ENCODE assay signal across 21 cellular contexts in genomic region chr1:32399853-32400252, GRCh38. TPM values are rescaled to one million over a fixed set of nuclear protein-coding genes. Genes with fewer than 3 reads are reported as not detected.
A peak's percentile ranks its signal among the peaks of the same experiment; 100 is the strongest.
DNase-seq lines count a peak whose midpoint lies in the region; ATAC-seq and TF ChIP-seq lines count a peak whose summit lies in the region.
"Had no signal": no experiment of that assay in that cellular context is flagged by ENCODE, and none has a peak within 500 bp of the region (broad histone marks: within the 10 kb centered on the region; RNA-seq: fewer than 3 reads in every experiment).

No MANE protein-coding gene starts in this region.

- no peak for DNase-seq in activated naive CD4-positive, alpha-beta T cell treated with anti-CD3 and anti-CD28 coated beads, Interleukin-2, amount 10 ng/mL, durations not matched to agents 7 days and 5 days
- DNase-seq in ascending aorta (ENCODE audit: low spot score in 2 of 2) (no peak), endothelial cell (ENCODE audit: low spot score) (no peak), neural progenitor cell (ENCODE audit: low spot score) (no peak), NCI-H510A treated with DMSO at 0.1 percent for 48 hours (lab: John Stamatoyannopoulos, UW) (no peak), left cardiac atrium (no peak), Peyer's patch (no peak)
- DNase-seq: ACHN; AML-193; C1 segment of cervical spinal cord; Calu3; CD4-positive, alpha-beta memory T cell; COR-L47; DMS53; DMS79 treated with DMSO at 0.1 percent for 48 hours; GOT3; H7; HCEC 1CT had no signal

- H3K79me2 ChIP-seq in neural progenitor cell (ENCODE audit: low read depth): peaks cover 17% of the 10 kb centered on the region

- H3K4me3 Mint-ChIP-seq in activated naive CD4-positive, alpha-beta T cell treated with anti-CD3 and anti-CD28 coated beads, Interleukin-2, amount 50 U/mL, for 24 hours: no peak overlapping the region
- no peak overlapping the region for H3K4me3 Mint-ChIP-seq in activated naive CD4-positive, alpha-beta T cell treated with anti-CD3 and anti-CD28 coated beads, Interleukin-2, amount 10 ng/mL, durations not matched to agents 7 days and 5 days
- H3K4me3 Mint-ChIP-seq in endothelial cell (ENCODE audit: unreplicated experiment) (no peak overlapping the region), neural progenitor cell (peak overlapping the region; percentile 16)
- H3K4me3 Mint-ChIP-seq: CD4-positive, alpha-beta memory T cell had no signal

- H3K9me3 ChIP-seq in ascending aorta (no peaks in the 10 kb centered on the region), neural progenitor cell (ENCODE audit: low read depth) (no peaks in the 10 kb centered on the region), Peyer's patch (no peaks in the 10 kb centered on the region)

- TF ChIP-seq POLR2A in Peyer's patch (IDR thresholded peaks at IDR 0.05): no peak

- peaks cover 0 to 9% of the 10 kb centered on the region in 2 donors for H3K4me1 ChIP-seq in ascending aorta
- H3K4me1 ChIP-seq in neural progenitor cell: peaks cover 7% of the 10 kb centered on the region
- peaks cover 0 to 6% (median 2%) of the 10 kb centered on the region in 4 donors for H3K4me1 ChIP-seq in Peyer's patch

- H3K4me2 ChIP-seq in neural progenitor cell: no peak overlapping the region

- no peak for TF ChIP-seq CTCF in ascending aorta (IDR thresholded peaks at IDR 0.05)
- TF ChIP-seq CTCF in endothelial cell (IDR thresholded peaks at IDR 0.05; ENCODE audit: unreplicated experiment): no peak
- no peak for TF ChIP-seq CTCF in neural progenitor cell (IDR thresholded peaks at IDR 0.05)
- no peak for TF ChIP-seq CTCF in Peyer's patch (IDR thresholded peaks at IDR 0.05)

- no peak overlapping the region for H2AFZ ChIP-seq in neural progenitor cell (replicated peaks)

- peaks cover 11% of the 10 kb centered on the region for H3F3A ChIP-seq in neural progenitor cell (ENCODE audit: low read depth)

- H3K36me3 ChIP-seq in ascending aorta (no peaks in the 10 kb centered on the region), neural progenitor cell (no peaks in the 10 kb centered on the region), Peyer's patch (no peaks in the 10 kb centered on the region)

- peaks cover 2% of the 10 kb centered on the region for H3K36me3 Mint-ChIP-seq in activated naive CD4-positive, alpha-beta T cell treated with anti-CD3 and anti-CD28 coated beads, Interleukin-2, amount 50 U/mL, for 24 hours
- no peaks in the 10 kb centered on the region for H3K36me3 Mint-ChIP-seq in activated naive CD4-positive, alpha-beta T cell treated with anti-CD3 and anti-CD28 coated beads, Interleukin-2, amount 10 ng/mL, durations not matched to agents 7 days and 5 days
- H3K36me3 Mint-ChIP-seq in endothelial cell (ENCODE audit: low read depth, unreplicated experiment) (peaks cover 2% of the 10 kb centered on the region), neural progenitor cell (peaks cover 2% of the 10 kb centered on the region)
- H3K36me3 Mint-ChIP-seq: CD4-positive, alpha-beta memory T cell had no signal

- H3K9ac ChIP-seq in neural progenitor cell: no peak overlapping the region

- peak overlapping the region; percentile 15 for H3K27ac Mint-ChIP-seq in activated naive CD4-positive, alpha-beta T cell treated with anti-CD3 and anti-CD28 coated beads, Interleukin-2, amount 50 U/mL, for 24 hours
- H3K27ac Mint-ChIP-seq in activated naive CD4-positive, alpha-beta T cell treated with anti-CD3 and anti-CD28 coated beads, Interleukin-2, amount 10 ng/mL, durations not matched to agents 7 days and 5 days: no peak overlapping the region
- H3K27ac Mint-ChIP-seq in endothelial cell (ENCODE audit: unreplicated experiment) (peak overlapping the region; percentile 75), neural progenitor cell (no peak overlapping the region)
- H3K27ac Mint-ChIP-seq: CD4-positive, alpha-beta memory T cell had no signal

- peaks cover 14% of the 10 kb centered on the region for H3K4me1 Mint-ChIP-seq in activated naive CD4-positive, alpha-beta T cell treated with anti-CD3 and anti-CD28 coated beads, Interleukin-2, amount 50 U/mL, for 24 hours
- H3K4me1 Mint-ChIP-seq in activated naive CD4-positive, alpha-beta T cell treated with anti-CD3 and anti-CD28 coated beads, Interleukin-2, amount 10 ng/mL, durations not matched to agents 7 days and 5 days: peaks cover 4% of the 10 kb centered on the region
- H3K4me1 Mint-ChIP-seq in endothelial cell (ENCODE audit: unreplicated experiment): peaks cover 3% of the 10 kb centered on the region
- peaks cover 13% of the 10 kb centered on the region for H3K4me1 Mint-ChIP-seq in neural progenitor cell

- H4K20me1 ChIP-seq in neural progenitor cell (ENCODE audit: low read depth): no peaks in the 10 kb centered on the region

- H3K9me3 Mint-ChIP-seq in activated naive CD4-positive, alpha-beta T cell treated with anti-CD3 and anti-CD28 coated beads, Interleukin-2, amount 50 U/mL, for 24 hours: no peaks in the 10 kb centered on the region
- no peaks in the 10 kb centered on the region for H3K9me3 Mint-ChIP-seq in activated naive CD4-positive, alpha-beta T cell treated with anti-CD3 and anti-CD28 coated beads, Interleukin-2, amount 10 ng/mL, durations not matched to agents 7 days and 5 days
- H3K9me3 Mint-ChIP-seq in endothelial cell (ENCODE audit: unreplicated experiment): no peaks in the 10 kb centered on the region
- peaks cover 2% of the 10 kb centered on the region for H3K9me3 Mint-ChIP-seq in neural progenitor cell
- H3K9me3 Mint-ChIP-seq: CD4-positive, alpha-beta memory T cell had no signal

- CTCF ChIA-PET in activated naive CD4-positive, alpha-beta T cell treated with anti-CD3 and anti-CD28 coated beads, Interleukin-2, amount 10 ng/mL, durations not matched to agents 7 days and 5 days (lab: Charles Lee): interaction anchor here (0.6 to 5.3 kb wide), 9 partner anchors 14 to 551 kb away, joined by 3 to 55 read pairs (median 4); no protein-coding TSS in a partner anchor

- peak overlapping the region; percentile 66 to 72 for H3K27ac ChIP-seq in ascending aorta
- no peak overlapping the region for H3K27ac ChIP-seq in neural progenitor cell
- H3K27ac ChIP-seq in Peyer's patch: no peak overlapping the region
- H3K27ac ChIP-seq: 22Rv1 had no signal

- H3K27me3 ChIP-seq in ascending aorta (no peaks in the 10 kb centered on the region), neural progenitor cell (no peaks in the 10 kb centered on the region), Peyer's patch (no peaks in the 10 kb centered on the region)

- ATAC-seq in left cardiac atrium: no peak

- intact Hi-C loops in ascending aorta (cut with DNase I): no loop called here
- intact Hi-C loops in left cardiac atrium (cut with DNase I): no loop called here

- H3K4me3 ChIP-seq in ascending aorta (no peak overlapping the region), neural progenitor cell (no peak overlapping the region), Peyer's patch (no peak overlapping the region)

- H3K27me3 Mint-ChIP-seq in activated naive CD4-positive, alpha-beta T cell treated with anti-CD3 and anti-CD28 coated beads, Interleukin-2, amount 50 U/mL, for 24 hours: no peaks in the 10 kb centered on the region
- peaks cover 17% of the 10 kb centered on the region for H3K27me3 Mint-ChIP-seq in activated naive CD4-positive, alpha-beta T cell treated with anti-CD3 and anti-CD28 coated beads, Interleukin-2, amount 10 ng/mL, durations not matched to agents 7 days and 5 days
- H3K27me3 Mint-ChIP-seq in endothelial cell (ENCODE audit: unreplicated experiment) (peaks cover 2% of the 10 kb centered on the region), neural progenitor cell (ENCODE audit: insufficient read depth, low read depth) (no peaks in the 10 kb centered on the region)

RNA-seq across cellular contexts. Expression of gene BSDC1, which starts 5.6 kb away (rescaled TPM):
- total RNA-seq in ascending aorta (56.1 TPM), endothelial cell (ENCODE audit: unreplicated experiment) (79.0 TPM), neural progenitor cell (ENCODE audit: low replicate concordance) (47.5 and 67.4 TPM in 2 replicates), left cardiac atrium (10 to 100 TPM; 42.2 to 43.8 TPM), Peyer's patch (100 to 1,000 TPM in 3 of 4 donors, 10 to 100 TPM in 1; 89.1 to 140 (median 109) TPM)

RNA-seq across cellular contexts. Expression of gene TSSK3, which starts 37.5 kb away (rescaled TPM):
- 4.8 TPM for total RNA-seq in ascending aorta
- total RNA-seq in endothelial cell (ENCODE audit: unreplicated experiment): 0.67 TPM
- total RNA-seq in neural progenitor cell (ENCODE audit: low replicate concordance): not detected in 2 replicates
- under 1 TPM; 0.44 to 0.79 TPM for total RNA-seq in left cardiac atrium
- total RNA-seq in Peyer's patch: 1 to 10 TPM in 1 of 4 donors, not detected in 3; 5.2 TPM
- total RNA-seq: Daoy had no signal

RNA-seq across cellular contexts. Expression of gene FAM229A, which starts 37.6 kb away (rescaled TPM):
- total RNA-seq in ascending aorta: 12.2 TPM
- 8.5 TPM for total RNA-seq in endothelial cell (ENCODE audit: unreplicated experiment)
- total RNA-seq in neural progenitor cell (ENCODE audit: low replicate concordance): 3.8 and 7.6 TPM in 2 replicates
- 1 to 10 TPM; 1.8 to 2.6 TPM for total RNA-seq in left cardiac atrium
- total RNA-seq in Peyer's patch: 10 to 100 TPM; 15.7 to 44.5 (median 25.6) TPM

Comparison
In these comparisons a context has a peak if more than half of its experiments do, and no peak if none do; other contexts are left out.
1. H3K27ac Mint-ChIP-seq: peak in activated naive CD4-positive, alpha-beta T cell treated with anti-CD3 and anti-CD28 coated beads, Interleukin-2, amount 50 U/mL, for 24 hours (single experiment) and endothelial cell (single experiment); none in activated naive CD4-positive, alpha-beta T cell treated with anti-CD3 and anti-CD28 coated beads, Interleukin-2, amount 10 ng/mL, durations not matched to agents 7 days and 5 days (single experiment) and neural progenitor cell (single experiment).
2. H3K27ac ChIP-seq: peak in ascending aorta (2 of 2); none in neural progenitor cell (single experiment) and Peyer's patch (0 of 4).